ENCODE assay signal across 12 cellular contexts in the genomic region with DNA sequence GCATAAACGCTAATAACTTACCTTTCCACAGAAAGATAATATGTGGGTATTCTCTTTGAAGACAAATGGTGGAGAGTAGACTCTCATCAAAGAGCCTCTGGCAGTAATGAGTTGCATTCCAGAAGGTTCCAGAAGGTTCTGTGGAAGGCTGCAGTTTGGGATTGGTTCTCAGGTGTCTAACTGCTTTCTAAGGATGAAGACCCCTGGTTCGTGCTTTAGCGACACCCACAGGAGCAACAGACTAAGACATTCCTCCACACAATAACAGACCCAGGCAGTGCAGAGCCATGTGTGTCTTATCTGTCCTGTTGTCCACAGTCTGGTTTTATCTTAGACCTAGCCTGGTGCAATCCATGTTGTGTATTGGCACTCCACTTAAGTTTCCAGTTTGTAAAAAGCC. TPM values are rescaled to one million over a fixed set of nuclear protein-coding genes. Genes with fewer than 3 reads are reported as not detected.
"Had no signal": no experiment of that assay in that cellular context is flagged by ENCODE, and none has a peak within 500 bp of the region (broad histone marks: within the 10 kb centered on the region; RNA-seq: fewer than 3 reads in every experiment).

No MANE protein-coding gene starts in this region.

RNA-seq across cellular contexts. Expression of gene ALG1L2, which starts 9.1 kb away (rescaled TPM):
- total RNA-seq: endothelial cell of umbilical vein, hepatocyte, kidney epithelial cell, liver, lung microvascular endothelial cell, mononuclear cell, omental fat pad, prostate gland, smooth muscle cell, suprapubic skin had no signal
- polyA plus RNA-seq: endothelial cell of umbilical vein; esophagus; liver; naive thymus-derived CD4-positive, alpha-beta T cell had no signal
